In genomic region chr2:73071452-73072399, GRCh38 we compare ENCODE assay signal across 8 cellular contexts. TPM values are rescaled to one million over a fixed set of nuclear protein-coding genes. Genes with fewer than 3 reads are reported as not detected.
A peak's percentile ranks its signal among the peaks of the same experiment; 100 is the strongest.
DNase-seq lines count a peak whose midpoint lies in the region; ATAC-seq and TF ChIP-seq lines count a peak whose summit lies in the region.

A gene with protein sequence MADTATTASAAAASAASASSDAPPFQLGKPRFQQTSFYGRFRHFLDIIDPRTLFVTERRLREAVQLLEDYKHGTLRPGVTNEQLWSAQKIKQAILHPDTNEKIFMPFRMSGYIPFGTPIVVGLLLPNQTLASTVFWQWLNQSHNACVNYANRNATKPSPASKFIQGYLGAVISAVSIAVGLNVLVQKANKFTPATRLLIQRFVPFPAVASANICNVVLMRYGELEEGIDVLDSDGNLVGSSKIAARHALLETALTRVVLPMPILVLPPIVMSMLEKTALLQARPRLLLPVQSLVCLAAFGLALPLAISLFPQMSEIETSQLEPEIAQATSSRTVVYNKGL (minus strand): TSS chr2:73071712. CDS start chr2:73071705, 7 bp downstream.

- H3F3A ChIP-seq in GM23338 (replicated peaks; ENCODE audit: low read depth), result 0 out of 2 replicates have a peak, but pooled peaks cover 4% of the 10 kb centered on the region

- intact Hi-C loops in natural killer cell (cut with micrococcal nuclease), result loop anchor here (1.0 to 5.0 kb wide), 3 partner anchors 41 to 163 kb away; partner anchors contain the start of genes CCT7 and RAB11FIP5

- H3K4me2 ChIP-seq in GM23338, result peak within 1 kb of the TSS; percentile 97

- H2AFZ ChIP-seq in GM23338, result peak within 1 kb of the TSS; percentile 89

- H3K36me3 Mint-ChIP-seq in GM23338 (ENCODE audit: low read depth), result peaks cover 3% of the 10 kb centered on the region; the same call in 1 of the 3 replicates
- peaks cover 14% of the 10 kb centered on the region for H3K36me3 Mint-ChIP-seq in activated T-helper 17 cell treated with anti-CD3 and anti-CD28 coated beads, Interleukin-2, amount 50 U/mL, for 72 hours (ENCODE audit: low read depth)
- no peaks in the 10 kb centered on the region for H3K36me3 Mint-ChIP-seq in natural killer cell

- H3K9me2 ChIP-seq in GM23338 (ENCODE audit: insufficient read depth), result no peaks in the 10 kb centered on the region

- TF ChIP-seq CTCF in GM23338 (conservative IDR thresholded peaks at IDR 0.05; ENCODE audit: low read depth in 2 of 2) (no peak), LNCaP clone FGC (IDR thresholded peaks at IDR 0.05; ENCODE audit: control insufficient read depth, extremely low read depth, insufficient read depth) (no peak), RWPE1 (conservative IDR thresholded peaks at IDR 0.05; ENCODE audit: low read depth) (no peak), fibroblast of mammary gland (conservative IDR thresholded peaks at IDR 0.05; ENCODE audit: control insufficient read depth, insufficient read depth, low read depth, low read length) (peak; percentile 14), natural killer cell (IDR thresholded peaks at IDR 0.05) (no peak)

- H3K4me1 ChIP-seq in GM23338 (ENCODE audit: insufficient read depth), result peaks cover 15% of the 10 kb centered on the region; the same call in 1 of the 2 replicates

- peaks cover 37% of the 10 kb centered on the region for H3K79me2 ChIP-seq in GM23338 (replicated peaks; ENCODE audit: insufficient read depth)

- H3K9me3 Mint-ChIP-seq in GM23338 (no peaks in the 10 kb centered on the region), natural killer cell (no peaks in the 10 kb centered on the region)
- no peaks in the 10 kb centered on the region for H3K9me3 Mint-ChIP-seq in activated T-helper 17 cell treated with anti-CD3 and anti-CD28 coated beads, Interleukin-2, amount 50 U/mL, for 72 hours

- H4K20me1 ChIP-seq in GM23338 (replicated peaks; ENCODE audit: insufficient read depth), result peaks cover 14% of the 10 kb centered on the region; the same call in 1 of the 2 replicates

- POLR2A ChIA-PET in RWPE1 (lab: Yijun Ruan, JAX; ENCODE audit: low non-redundant PET), result interaction anchor here (0.6 kb wide), 1 partner anchor 162 kb away, joined by 3 read pairs; the partner anchor contains the start of gene CCT7

- no peaks in the 10 kb centered on the region for H3K27me3 ChIP-seq in GM23338 (ENCODE audit: insufficient read depth)

- peak within 1 kb of the TSS; percentile 93 for H3K27ac Mint-ChIP-seq in GM23338
- H3K27ac Mint-ChIP-seq in activated T-helper 17 cell treated with anti-CD3 and anti-CD28 coated beads, Interleukin-2, amount 50 U/mL, for 72 hours, result peak within 1 kb of the TSS; percentile 92
- H3K27ac Mint-ChIP-seq in natural killer cell, result peak within 1 kb of the TSS; percentile 91 to 92

- H3K27me3 Mint-ChIP-seq in GM23338 (ENCODE audit: insufficient read depth, low read depth, poor library complexity) (peaks cover 24% of the 10 kb centered on the region), natural killer cell (ENCODE audit: low read depth in 2 of 2) (peaks cover 0 to 1% of the 10 kb centered on the region in 2 donors)
- no peaks in the 10 kb centered on the region for H3K27me3 Mint-ChIP-seq in activated T-helper 17 cell treated with anti-CD3 and anti-CD28 coated beads, Interleukin-2, amount 50 U/mL, for 72 hours

- H3K27ac ChIP-seq in GM23338 (ENCODE audit: low read depth) (peak within 1 kb of the TSS; percentile 88), RWPE1 (peak within 1 kb of the TSS; percentile 87)

- DNase-seq in Daoy (ENCODE audit: low read depth), result peak; percentile 93
- DNase-seq in GM23338 (ENCODE audit: low spot score), result peak; percentile 97
- peak; percentile 51 for DNase-seq in LNCaP clone FGC (ENCODE audit: low read depth)
- DNase-seq in RWPE1 (ENCODE audit: low spot score), result peak; percentile 83
- DNase-seq in fibroblast of mammary gland (ENCODE audit: low read depth), result peak; percentile 87
- DNase-seq in natural killer cell, result peak; percentile 92
- peak; percentile 86 for DNase-seq in stimulated activated naive CD4-positive, alpha-beta T cell treated with Interleukin-2 at 50 U/mL for 16 hours (lab: John Stamatoyannopoulos, UW)

- peak within 1 kb of the TSS; percentile 82 for H3K4me3 Mint-ChIP-seq in GM23338
- peak within 1 kb of the TSS; percentile 92 for H3K4me3 Mint-ChIP-seq in activated T-helper 17 cell treated with anti-CD3 and anti-CD28 coated beads, Interleukin-2, amount 50 U/mL, for 72 hours
- H3K4me3 Mint-ChIP-seq in natural killer cell, result peak within 1 kb of the TSS; percentile 93

- H3K36me3 ChIP-seq in GM23338 (ENCODE audit: insufficient read depth), result no peaks in the 10 kb centered on the region

- H3K4me3 ChIP-seq in GM23338 (peak within 1 kb of the TSS; percentile 81), LNCaP clone FGC (ENCODE audit: low read depth, low read length) (peak within 1 kb of the TSS; percentile 65), fibroblast of mammary gland (ENCODE audit: control insufficient read depth, low read depth, low read length) (peak within 1 kb of the TSS; percentile 84)

- H3K4me1 Mint-ChIP-seq in GM23338 (peaks cover 22% of the 10 kb centered on the region), natural killer cell (peaks cover 37 to 40% of the 10 kb centered on the region in 2 donors)
- peaks cover 20% of the 10 kb centered on the region for H3K4me1 Mint-ChIP-seq in activated T-helper 17 cell treated with anti-CD3 and anti-CD28 coated beads, Interleukin-2, amount 50 U/mL, for 72 hours

- ATAC-seq in GM23338 (peak; percentile 80), natural killer cell (peak; percentile 81 to 89 (median 85))
- peak; percentile 75 for ATAC-seq in activated T-helper 17 cell treated with anti-CD3 and anti-CD28 coated beads, Interleukin-2, amount 50 U/mL, for 72 hours (replicated peaks)

- CTCF ChIA-PET in RWPE1 (lab: Yijun Ruan, JAX), result interaction anchor here (0.7 to 1.2 kb wide), 3 partner anchors 106 to 189 kb away, joined by 3 to 7 read pairs (median 3); no protein-coding TSS in a partner anchor

TF ChIP-seq in GM23338, 12 proteins besides CTCF, POLR2A, EP300 and RAD21:
- TF ChIP-seq CREB1 (CRISPR knock-in tag; IDR thresholded peaks at IDR 0.05; ENCODE audit: low read depth) (peak; percentile 43), ETS1 (IDR thresholded peaks at IDR 0.05) (peak; percentile 90), ZNF331 (CRISPR knock-in tag; IDR thresholded peaks at IDR 0.05; ENCODE audit: low read depth) (no peak), POLR2AphosphoS5 (IDR thresholded peaks at IDR 0.05; ENCODE audit: low read depth) (peak; percentile 78), STAT1 (IDR thresholded peaks at IDR 0.05; ENCODE audit: unreplicated experiment) (no peak)

RNA-seq across cellular contexts. Expression of the gene that starts here (rescaled TPM):
- total RNA-seq in Daoy (2014; rRNA removed; shearing (Covaris generic)), result 10.2 and 11.0 TPM in 2 replicates
- total RNA-seq in GM23338 (2014; rRNA removed; shearing (Covaris generic)), result 25.8 and 26.3 TPM in 2 replicates
- polyA plus RNA-seq in GM23338 (2016; fragmentation: Nextera tagmentation; extraction: Ambion mirVana), result 23.6 and 25.4 TPM in 2 replicates
- 10 to 100 TPM in 1 of 2 donors, 1 to 10 TPM in 1; 7.6 to 10.3 TPM for total RNA-seq in activated T-helper 17 cell treated with anti-CD3 and anti-CD28 coated beads, Interleukin-2, amount 50 U/mL, for 72 hours
- total RNA-seq in natural killer cell, result 10 to 100 TPM; 15.3 to 22.3 (median 19.8) TPM

Comparison
In these comparisons a context has a peak if more than half of its experiments do, and no peak if none do; other contexts are left out.
1. Peak in every context shown above with its lines: DNase-seq, ATAC-seq, H3K4me3 ChIP-seq and H3K27ac ChIP-seq.